24 cellular contexts compared by ENCODE assay signal in genomic region chr13:75329097-75329496, GRCh38.
"Had no signal": no experiment of that assay in that cellular context is flagged by ENCODE, and none has a peak within 500 bp of the region (broad histone marks: within the 10 kb centered on the region; RNA-seq: fewer than 3 reads in every experiment).

No MANE protein-coding gene starts in this region.

- H3K36me3 ChIP-seq: uterus had no signal

- H3K27ac Mint-ChIP-seq: activated CD4-positive, alpha-beta T cell treated with anti-CD3 and anti-CD28 coated beads, Interleukin-2, amount 10 ng/mL, durations not matched to agents 7 days and 5 days; activated CD8-positive, alpha-beta T cell treated with anti-CD3 and anti-CD28 coated beads, Interleukin-2, amount 10 ng/mL, durations not matched to agents 7 days and 5 days; activated naive CD4-positive, alpha-beta T cell treated with anti-CD3 and anti-CD28 coated beads, Interleukin-2, amount 50 U/mL, for 72 hours; activated T-helper 17 cell treated with anti-CD3 and anti-CD28 coated beads, Interleukin-2, amount 50 U/mL, for 72 hours; memory B cell; stimulated activated naive CD8-positive, alpha-beta T cell treated with anti-CD3 and anti-CD28 coated beads, Interleukin-15, Interleukin-2, amounts not matched to agents 100 ng/mL and 50 ng/mL, for 24 hours had no signal

- H3K4me3 Mint-ChIP-seq: activated CD4-positive, alpha-beta T cell treated with anti-CD3 and anti-CD28 coated beads, Interleukin-2, amount 10 ng/mL, durations not matched to agents 7 days and 5 days; activated CD8-positive, alpha-beta T cell treated with anti-CD3 and anti-CD28 coated beads, Interleukin-2, amount 10 ng/mL, durations not matched to agents 7 days and 5 days; activated T-helper 17 cell treated with anti-CD3 and anti-CD28 coated beads, Interleukin-2, amount 50 U/mL, for 72 hours; memory B cell; neural crest cell; stimulated activated naive CD8-positive, alpha-beta T cell treated with anti-CD3 and anti-CD28 coated beads, Interleukin-15, Interleukin-2, amounts not matched to agents 100 ng/mL and 50 ng/mL, for 24 hours had no signal

- H3K4me1 ChIP-seq: uterus had no signal

- H3K27me3 ChIP-seq: brain microvascular endothelial cell, esophagus muscularis mucosa, gastroesophageal sphincter, tibial nerve, uterus had no signal

- H3K9me3 ChIP-seq: esophagus muscularis mucosa, gastroesophageal sphincter, tibial nerve, uterus had no signal

- H3K9me3 Mint-ChIP-seq: activated CD4-positive, alpha-beta T cell treated with anti-CD3 and anti-CD28 coated beads, Interleukin-2, amount 10 ng/mL, durations not matched to agents 7 days and 5 days; activated naive CD4-positive, alpha-beta T cell treated with anti-CD3 and anti-CD28 coated beads, Interleukin-2, amount 50 U/mL, for 72 hours; activated T-helper 17 cell treated with anti-CD3 and anti-CD28 coated beads, Interleukin-2, amount 50 U/mL, for 72 hours; memory B cell; neural crest cell; stimulated activated naive CD8-positive, alpha-beta T cell treated with anti-CD3 and anti-CD28 coated beads, Interleukin-15, Interleukin-2, amounts not matched to agents 100 ng/mL and 50 ng/mL, for 24 hours had no signal

- DNase-seq: activated CD4-positive, alpha-beta T cell treated with anti-CD3 and anti-CD28 coated beads, Interleukin-2, amount 10 ng/mL, durations not matched to agents 7 days and 5 days; activated CD8-positive, alpha-beta T cell treated with anti-CD3 and anti-CD28 coated beads, Interleukin-2, amount 10 ng/mL, durations not matched to agents 7 days and 5 days; aorta; brain microvascular endothelial cell; central memory CD4-positive, alpha-beta T cell; dermis blood vessel endothelial cell; effector CD8-positive, alpha-beta T cell; head of caudate nucleus; hypothalamus; left ventricle myocardium superior; occipital lobe; posterior cingulate gyrus; stimulated activated CD4-positive, alpha-beta T cell treated with anti-CD3 and anti-CD28 coated beads, Interleukin-2, amount 100 ng/mL, for 48 hours; T-helper 1 cell; T1000; uterus had no signal

- H3K4me3 ChIP-seq: esophagus muscularis mucosa, gastroesophageal sphincter, tibial nerve, uterus had no signal

- ATAC-seq: activated CD8-positive, alpha-beta T cell treated with anti-CD3 and anti-CD28 coated beads, Interleukin-2, amount 10 ng/mL, durations not matched to agents 7 days and 5 days; activated naive CD4-positive, alpha-beta T cell treated with anti-CD3 and anti-CD28 coated beads, Interleukin-2, amount 50 U/mL, for 72 hours; activated T-helper 17 cell treated with anti-CD3 and anti-CD28 coated beads, Interleukin-2, amount 50 U/mL, for 72 hours; gastroesophageal sphincter; left ventricle myocardium superior had no signal

- H3K36me3 Mint-ChIP-seq: memory B cell had no signal

- H3K27ac ChIP-seq: brain microvascular endothelial cell, esophagus muscularis mucosa, gastroesophageal sphincter, tibial nerve, uterus had no signal

- H3K27me3 Mint-ChIP-seq: activated CD4-positive, alpha-beta T cell treated with anti-CD3 and anti-CD28 coated beads, Interleukin-2, amount 10 ng/mL, durations not matched to agents 7 days and 5 days; activated T-helper 17 cell treated with anti-CD3 and anti-CD28 coated beads, Interleukin-2, amount 50 U/mL, for 72 hours; memory B cell; stimulated activated naive CD8-positive, alpha-beta T cell treated with anti-CD3 and anti-CD28 coated beads, Interleukin-15, Interleukin-2, amounts not matched to agents 100 ng/mL and 50 ng/mL, for 24 hours had no signal
